In genomic region chr1:28886731-28887417, GRCh38 we compare ENCODE assay signal across 1 cellular context.
TF ChIP-seq lines count a peak whose summit lies in the region.

No MANE protein-coding gene starts in this region.

TF ChIP-seq in K562, 482 proteins besides CTCF, POLR2A, EP300 and RAD21 (continued from another document and continues in another):
- TF ChIP-seq HMGN3 (IDR thresholded peaks at IDR 0.05; ENCODE audit: borderline replicate concordance, extremely low read depth, insufficient read length, low read depth, low read length) (peak; percentile 82), POLR2AphosphoS2 (IDR thresholded peaks at IDR 0.05; ENCODE audit: low read length) (peak; percentile 57; the same call in 1 of the 2 replicates), POLR2AphosphoS5 (IDR thresholded peaks at IDR 0.05; ENCODE audit: control insufficient read depth, insufficient read depth, low read depth, low read length) (0 out of 2 replicates have a peak, but pooled peaks have one; percentile 49), CCNT2 (IDR thresholded peaks at IDR 0.05; ENCODE audit: borderline replicate concordance, extremely low read depth, insufficient read length, low read depth, low read length) (peak; percentile 55), ZNF583 (CRISPR knock-in tag; IDR thresholded peaks at IDR 0.05) (peak; percentile 55; the same call in 1 of the 2 replicates), ELF2 (CRISPR knock-in tag; IDR thresholded peaks at IDR 0.05) (peak; percentile 34; the same call in 1 of the 2 replicates), FOXP1 (CRISPR knock-in tag; IDR thresholded peaks at IDR 0.05) (no peak; the same call in 1 of the 2 replicates), DNMT1 (IDR thresholded peaks at IDR 0.05) (0 out of 2 replicates have a peak, but pooled peaks have one; percentile 7), ATF1 (CRISPR knock-in tag; IDR thresholded peaks at IDR 0.05) (peak; percentile 48; the same call in 1 of the 2 replicates), ATF1 (tag; IDR thresholded peaks at IDR 0.05) (peak; percentile 99), DDX20 (tag; IDR thresholded peaks at IDR 0.05; ENCODE audit: low read depth) (0 out of 2 replicates have a peak, but pooled peaks have one; percentile 46), BDP1 (IDR thresholded peaks at IDR 0.05; ENCODE audit: insufficient read depth, insufficient read length) (no peak), FOXK2 (conservative IDR thresholded peaks at IDR 0.05 in 1 of 2, IDR thresholded peaks at IDR 0.05 in 1 of 2; ENCODE audit: low read depth in 2 of 2) (0 out of 4 replicates have a peak, but pooled peaks of 1 of the 2 experiments have one; percentile 43), ZNF668 (CRISPR knock-in tag; IDR thresholded peaks at IDR 0.05) (peak; percentile 89), ZNF436 (CRISPR knock-in tag; IDR thresholded peaks at IDR 0.05) (peak; percentile 10; the same call in 1 of the 2 replicates), PML (IDR thresholded peaks at IDR 0.05; ENCODE audit: low read length) (peak; percentile 48; the same call in 1 of the 2 replicates), BRD4 (IDR thresholded peaks at IDR 0.05) (0 out of 2 replicates have a peak, but pooled peaks have one; percentile 66), STAT6 (CRISPR knock-in tag; IDR thresholded peaks at IDR 0.05) (0 out of 2 replicates have a peak, but pooled peaks have one; percentile 25), NBN (IDR thresholded peaks at IDR 0.05; ENCODE audit: low read depth) (peak; percentile 90), CREB1 (IDR thresholded peaks at IDR 0.05) (peak; percentile 90), CREB1 (CRISPR knock-in tag; IDR thresholded peaks at IDR 0.05) (peak; percentile 89), MEF2A (IDR thresholded peaks at IDR 0.05; ENCODE audit: control insufficient read depth, low read depth, low read length) (no peak), ZNF311 (CRISPR knock-in tag; IDR thresholded peaks at IDR 0.05) (0 out of 2 replicates have a peak, but pooled peaks have one; percentile 37), REST (CRISPR knock-in tag; IDR thresholded peaks at IDR 0.05; ENCODE audit: low read depth) (peak; percentile 50; the same call in 1 of the 2 replicates), CBX1 (IDR thresholded peaks at IDR 0.05; ENCODE audit: low read depth) (peak; percentile 24; the same call in 1 of the 2 replicates), HCFC1 (IDR thresholded peaks at IDR 0.05; ENCODE audit: low read depth, low read length) (no peak), ZBTB26 (CRISPR knock-in tag; IDR thresholded peaks at IDR 0.05) (0 out of 2 replicates have a peak, but pooled peaks have one; percentile 21), NONO (IDR thresholded peaks at IDR 0.05; ENCODE audit: low read depth in 2 of 2, low read length in 1 of 2) (0 out of 4 replicates have a peak, but pooled peaks of 1 of the 2 experiments have one; percentile 11), TFAP4 (CRISPR knock-in tag; IDR thresholded peaks at IDR 0.05; ENCODE audit: borderline replicate concordance) (peak; percentile 84), KHSRP (IDR thresholded peaks at IDR 0.05) (peak; percentile 79), CREB3L1 (IDR thresholded peaks at IDR 0.05; ENCODE audit: borderline replicate concordance, low read depth) (peak; percentile 68; the same call in 1 of the 2 replicates), ZNF232 (CRISPR knock-in tag; IDR thresholded peaks at IDR 0.05) (no peak), CBX3 (IDR thresholded peaks at IDR 0.05; ENCODE audit: borderline replicate concordance in 1 of 2, low read length in 2 of 2) (peak in 1 of 2 experiments; percentile 9; a peak in 1 of 3 replicates), C11orf30 (IDR thresholded peaks at IDR 0.05; ENCODE audit: low read depth) (no peak), ZNF133 (CRISPR knock-in tag; IDR thresholded peaks at IDR 0.05) (no peak; the same call in 1 of the 2 replicates), SMARCC2 (IDR thresholded peaks at IDR 0.05; ENCODE audit: low read depth) (no peak), POLR2G (IDR thresholded peaks at IDR 0.05; ENCODE audit: low read depth, low read length) (peak; percentile 94), PATZ1 (CRISPR knock-in tag; IDR thresholded peaks at IDR 0.05; ENCODE audit: borderline replicate concordance) (no peak), MEF2D (tag; conservative IDR thresholded peaks at IDR 0.05; ENCODE audit: low read depth) (peak; percentile 67), CBX8 (IDR thresholded peaks at IDR 0.05; ENCODE audit: borderline replicate concordance, extremely low read depth, low read depth, low read length, poor library complexity, severe bottlenecking) (no peak), HNRNPL (IDR thresholded peaks at IDR 0.05; ENCODE audit: low read depth, low read length) (peak; percentile 71; the same call in 1 of the 2 replicates)
